In the genomic region with DNA sequence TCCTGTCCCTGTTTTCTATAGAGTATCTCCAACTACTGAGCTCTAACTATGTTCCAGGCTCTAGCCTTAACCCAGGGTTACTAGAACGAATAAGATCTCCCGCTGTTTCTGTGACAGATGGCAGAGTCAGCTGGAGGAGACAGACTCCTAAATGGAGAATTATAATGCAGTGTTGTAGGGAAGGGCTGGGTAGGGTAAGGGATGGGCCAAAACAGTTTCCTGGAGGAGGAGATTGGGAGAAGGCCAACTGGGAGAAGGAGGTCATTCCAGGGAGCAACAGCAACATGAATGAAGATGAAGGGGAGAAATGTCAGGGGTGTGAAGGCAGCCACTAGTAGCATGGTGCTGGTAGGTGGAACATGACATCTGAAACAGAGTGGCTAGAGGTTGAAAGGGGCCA, we compare ENCODE assay signal across 22 cellular contexts.
"Had no signal": no experiment of that assay in that cellular context is flagged by ENCODE, and none has a peak within 500 bp of the region (broad histone marks: within the 10 kb centered on the region; RNA-seq: fewer than 3 reads in every experiment).

No MANE protein-coding gene starts in this region.

- H3K36me3 Mint-ChIP-seq: stimulated activated memory B cell treated with anti-CD40 and anti-IgM and Interleukin-4, amounts not matched to agents 10 μg/mL and 1 μg/mL and 100 μg/mL, for 72 hours; type B pancreatic cell; WTC11 had no signal

- H3K4me1 Mint-ChIP-seq: stimulated activated memory B cell treated with anti-CD40 and anti-IgM and Interleukin-4, amounts not matched to agents 10 μg/mL and 1 μg/mL and 100 μg/mL, for 72 hours had no signal

- H3K27me3 ChIP-seq: testis had no signal

- H3K9me3 ChIP-seq: breast epithelium, sigmoid colon, spleen, testis had no signal

- H3K27ac Mint-ChIP-seq: activated CD8-positive, alpha-beta T cell treated with anti-CD3 and anti-CD28 coated beads, Interleukin-2, amount 10 ng/mL, durations not matched to agents 7 days and 5 days; activated naive CD4-positive, alpha-beta T cell treated with anti-CD3 and anti-CD28 coated beads for 36 hours; nephron progenitor cell; stimulated activated memory B cell treated with anti-CD40 and anti-IgM and Interleukin-4, amounts not matched to agents 10 μg/mL and 1 μg/mL and 100 μg/mL, for 72 hours; T-helper 2 cell treated with Interferon-gamma antibody and Interleukin-4, amounts not matched to agents 5 μg/mL and 100 μg/mL, for 36 hours; type B pancreatic cell; WTC11 had no signal

- H3K4me1 ChIP-seq: breast epithelium, testis had no signal

- H3K27ac ChIP-seq: breast epithelium, sigmoid colon, spleen, testis had no signal

- ATAC-seq: activated CD8-positive, alpha-beta T cell treated with anti-CD3 and anti-CD28 coated beads, Interleukin-2, amount 10 ng/mL, durations not matched to agents 7 days and 5 days; activated T-cell treated with anti-CD3 and anti-CD28 coated beads, Interleukin-2, amount 50 U/mL, for 4 hours; left lobe of liver; stimulated activated memory B cell treated with anti-CD40 and anti-IgM and Interleukin-4, amounts not matched to agents 10 μg/mL and 1 μg/mL and 100 μg/mL, for 72 hours; WTC11 had no signal

- H3K36me3 ChIP-seq: breast epithelium, sigmoid colon, spleen had no signal

- H3K9me3 Mint-ChIP-seq: activated naive CD4-positive, alpha-beta T cell treated with anti-CD3 and anti-CD28 coated beads for 36 hours; activated T-cell treated with anti-CD3 and anti-CD28 coated beads, Interleukin-2, amount 50 U/mL, for 4 hours; stimulated activated memory B cell treated with anti-CD40 and anti-IgM and Interleukin-4, amounts not matched to agents 10 μg/mL and 1 μg/mL and 100 μg/mL, for 72 hours; T-helper 2 cell treated with Interferon-gamma antibody and Interleukin-4, amounts not matched to agents 5 μg/mL and 100 μg/mL, for 36 hours; type B pancreatic cell; WTC11 had no signal

- FAIRE-seq: TTC549 had no signal

- H3K4me3 Mint-ChIP-seq: activated CD8-positive, alpha-beta T cell treated with anti-CD3 and anti-CD28 coated beads, Interleukin-2, amount 10 ng/mL, durations not matched to agents 7 days and 5 days; activated naive CD4-positive, alpha-beta T cell treated with anti-CD3 and anti-CD28 coated beads for 36 hours; activated T-cell treated with anti-CD3 and anti-CD28 coated beads, Interleukin-2, amount 50 U/mL, for 4 hours; nephron progenitor cell; stimulated activated memory B cell treated with anti-CD40 and anti-IgM and Interleukin-4, amounts not matched to agents 10 μg/mL and 1 μg/mL and 100 μg/mL, for 72 hours; T-helper 2 cell treated with Interferon-gamma antibody and Interleukin-4, amounts not matched to agents 5 μg/mL and 100 μg/mL, for 36 hours; type B pancreatic cell; WTC11 had no signal

- DNase-seq: activated CD4-positive, alpha-beta T cell treated with anti-CD3 and anti-CD28 coated beads for 48 hours; activated CD8-positive, alpha-beta T cell treated with anti-CD3 and anti-CD28 coated beads, Interleukin-2, amount 10 ng/mL, durations not matched to agents 7 days and 5 days; activated naive CD4-positive, alpha-beta T cell treated with anti-CD3 and anti-CD28 coated beads for 36 hours; activated T-cell treated with anti-CD3 and anti-CD28 coated beads, Interleukin-2, amount 50 U/mL, for 4 hours; aorta; dermis blood vessel endothelial cell; foreskin melanocyte; head of caudate nucleus; nephron progenitor cell; nucleus accumbens; sigmoid colon; spleen; stimulated activated CD4-positive, alpha-beta T cell treated with anti-CD3 and anti-CD28 coated beads, Interleukin-4, amount 100 ng/mL, for 4 hours had no signal

- H3K4me3 ChIP-seq: breast epithelium, lung, sigmoid colon, spleen, testis had no signal
